Comparison of ENCODE assay signal across 9 cellular contexts in the genomic region with DNA sequence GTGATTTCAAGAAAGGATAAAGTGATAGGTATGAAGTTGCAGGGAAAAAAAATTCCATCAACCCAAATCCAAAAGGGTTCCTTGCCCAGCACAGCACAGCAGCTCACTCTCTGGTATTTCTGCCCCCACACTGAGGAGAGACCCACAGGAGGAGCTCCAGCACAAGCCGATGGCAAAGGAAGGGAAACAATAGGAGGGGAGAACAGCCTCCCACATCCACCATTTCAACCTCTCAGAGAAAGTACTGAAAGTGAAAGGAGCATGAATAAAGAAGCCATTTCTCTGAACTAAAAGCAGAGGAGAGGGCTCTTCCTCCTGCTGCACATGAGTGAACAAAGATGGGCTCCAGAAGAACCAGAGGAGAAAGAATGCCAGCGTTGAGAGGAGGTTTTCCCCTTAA. TPM values are rescaled to one million over a fixed set of nuclear protein-coding genes. Genes with fewer than 3 reads are reported as not detected.
DNase-seq lines count a peak whose midpoint lies in the region; ATAC-seq and TF ChIP-seq lines count a peak whose summit lies in the region.
"Had no signal": no experiment of that assay in that cellular context is flagged by ENCODE, and none has a peak within 500 bp of the region (broad histone marks: within the 10 kb centered on the region; RNA-seq: fewer than 3 reads in every experiment).

No MANE protein-coding gene starts in this region.

- H3K9me3 ChIP-seq in HUES48 (ENCODE audit: control insufficient read depth, insufficient read depth, low read length) (no peaks in the 10 kb centered on the region), mucosa of stomach (ENCODE audit: control insufficient read depth, low read length) (no peaks in the 10 kb centered on the region)

- H3K4me1 ChIP-seq in HUES48 (ENCODE audit: control insufficient read depth, insufficient read depth, low read length): peaks cover 10% of the 10 kb centered on the region
- H3K4me1 ChIP-seq in mucosa of stomach (ENCODE audit: control insufficient read depth, insufficient read depth, low read length): peaks cover 12% of the 10 kb centered on the region

- no peak for ATAC-seq in GM19397 (IDR thresholded peaks at IDR 0.05; ENCODE audit: unreplicated experiment)

- peaks cover 20% of the 10 kb centered on the region for H3K4me1 Mint-ChIP-seq in chondrocyte (ENCODE audit: low read depth)

- H3K36me3 ChIP-seq in HUES48 (ENCODE audit: control insufficient read depth, insufficient read depth, low read length) (no peaks in the 10 kb centered on the region), mucosa of stomach (ENCODE audit: control insufficient read depth, insufficient read depth, low read length) (no peaks in the 10 kb centered on the region)

- peak overlapping the region; percentile 37 for H3K27ac ChIP-seq in HUES48 (ENCODE audit: low read depth, low read length)

- H3K4me3 Mint-ChIP-seq in chondrocyte (ENCODE audit: unreplicated experiment): no peak overlapping the region

- no peak overlapping the region for H3K4me3 ChIP-seq in HUES48 (ENCODE audit: low read depth, low read length)
- H3K4me3 ChIP-seq in mucosa of stomach (ENCODE audit: low read length): no peak overlapping the region

- in situ Hi-C loops in Caki2 (cut with HindIII; ENCODE audit: low pct_unique_long_range_greater_than_20kb, low sequenced_read_pairs): no loop called here

- H3K27ac Mint-ChIP-seq in chondrocyte (ENCODE audit: unreplicated experiment): no peak overlapping the region

- H3K9ac ChIP-seq in HUES48 (ENCODE audit: low read depth, low read length): no peak overlapping the region
- peak overlapping the region; percentile 17 for H3K9ac ChIP-seq in mucosa of stomach (ENCODE audit: low read length)

- no peaks in the 10 kb centered on the region for H3K36me3 Mint-ChIP-seq in chondrocyte (ENCODE audit: low read depth)
- H3K36me3 Mint-ChIP-seq: IgD-negative memory B cell had no signal

- H3K27me3 ChIP-seq in HUES48 (ENCODE audit: control insufficient read depth, insufficient read depth, low read length) (no peaks in the 10 kb centered on the region), mucosa of stomach (ENCODE audit: control insufficient read depth, insufficient read depth, low read length) (no peaks in the 10 kb centered on the region)

- no peaks in the 10 kb centered on the region for H3K27me3 Mint-ChIP-seq in chondrocyte (ENCODE audit: low read depth)
- H3K27me3 Mint-ChIP-seq: IgD-negative memory B cell had no signal

- DNase-seq in Caki2 (ENCODE audit: low read depth) (peak; percentile 27), chondrocyte (ENCODE audit: low spot score) (no peak), HK-2 (ENCODE audit: unreplicated experiment) (no peak), T-helper 9 cell (no peak), putamen (ENCODE audit: low spot score) (no peak)

- TF ChIP-seq CTCF in chondrocyte (IDR thresholded peaks at IDR 0.05): peak; percentile 65

- no peaks in the 10 kb centered on the region for H3K9me3 Mint-ChIP-seq in chondrocyte (ENCODE audit: low read depth)
- H3K9me3 Mint-ChIP-seq: IgD-negative memory B cell had no signal

RNA-seq across cellular contexts. Expression of gene ZSWIM6, which starts 54.9 kb away (rescaled TPM):
- total RNA-seq in Caki2 (2014; rRNA removed; shearing (Covaris generic); ENCODE audit: low replicate concordance): 1.8 TPM in 2 replicates
- total RNA-seq in chondrocyte: 20.2 to 20.7 TPM (median 20.3 TPM) in 3 replicates
